13 cellular contexts compared by ENCODE assay signal in genomic region chr15:67119238-67119846, GRCh38. TPM values are rescaled to one million over a fixed set of nuclear protein-coding genes. Genes with fewer than 3 reads are reported as not detected.
DNase-seq lines count a peak whose midpoint lies in the region; ATAC-seq and TF ChIP-seq lines count a peak whose summit lies in the region.
"Had no signal": no experiment of that assay in that cellular context is flagged by ENCODE, and none has a peak within 500 bp of the region (broad histone marks: within the 10 kb centered on the region; RNA-seq: fewer than 3 reads in every experiment).

No MANE protein-coding gene starts in this region.

- no TSS peak for BruUV-seq in PC-9 (replicated peaks; lab: Mats Ljungman, UMichigan)

- TF ChIP-seq CTCF in PC-9 (conservative IDR thresholded peaks at IDR 0.05) (no peak), MM.1S (IDR thresholded peaks at IDR 0.05; ENCODE audit: low read length) (no peak)

- H3K27me3 ChIP-seq in BLaER1 treated with 17β-estradiol and CSF1 and Interleukin-3, amounts not matched to agents 10 nM and 100 nM, result no peaks in the 10 kb centered on the region
- H3K27me3 ChIP-seq in PC-9 (ENCODE audit: insufficient read depth, low read depth), result no peaks in the 10 kb centered on the region
- no peaks in the 10 kb centered on the region for H3K27me3 ChIP-seq in MM.1S (replicated peaks; ENCODE audit: insufficient read depth, low read length)
- H3K27me3 ChIP-seq: cardiac muscle cell had no signal

- peak overlapping the region; percentile 95 for H3K27ac Mint-ChIP-seq in dendritic cell treated with granulocyte-macrophage colony-stimulating factor and Interleukin-4, amounts not matched to agents 40 ng/mL and 50 ng/mL, for 4 days

- H3K4me1 Mint-ChIP-seq in dendritic cell treated with granulocyte-macrophage colony-stimulating factor and Interleukin-4, amounts not matched to agents 40 ng/mL and 50 ng/mL, for 4 days (ENCODE audit: low read depth), result peaks cover 83% of the 10 kb centered on the region

- H3K36me3 Mint-ChIP-seq in dendritic cell treated with granulocyte-macrophage colony-stimulating factor and Interleukin-4, amounts not matched to agents 40 ng/mL and 50 ng/mL, for 4 days (ENCODE audit: low read depth), result no peaks in the 10 kb centered on the region

- H3K9me3 ChIP-seq in BLaER1 treated with 17β-estradiol and CSF1 and Interleukin-3, amounts not matched to agents 10 nM and 100 nM (replicated peaks in 1 of 11), result no peaks in the 10 kb centered on the region
- H3K9me3 ChIP-seq in PC-9 (ENCODE audit: insufficient read depth, low read depth) (no peaks in the 10 kb centered on the region), MM.1S (replicated peaks; ENCODE audit: insufficient read depth, low read length) (no peaks in the 10 kb centered on the region)

- peaks cover 100% of the 10 kb centered on the region in 10 experiments for H3K4me1 ChIP-seq in BLaER1 treated with 17β-estradiol and CSF1 and Interleukin-3, amounts not matched to agents 10 nM and 100 nM
- H3K4me1 ChIP-seq in PC-9 (replicated peaks; ENCODE audit: insufficient read depth) (peaks cover 80% of the 10 kb centered on the region), MM.1S (ENCODE audit: low read length) (peaks cover 20% of the 10 kb centered on the region)

- CTCF ChIA-PET in PC-9 (lab: Charles Lee), result no interaction called here

- H3K9me3 Mint-ChIP-seq in dendritic cell treated with granulocyte-macrophage colony-stimulating factor and Interleukin-4, amounts not matched to agents 40 ng/mL and 50 ng/mL, for 4 days, result no peaks in the 10 kb centered on the region

- H3K79me2 ChIP-seq in PC-9 (ENCODE audit: low read depth) (peaks cover 100% of the 10 kb centered on the region), MM.1S (ENCODE audit: low read length) (peaks cover 22% of the 10 kb centered on the region; the same call in 1 of the 2 replicates)

- H2AFZ ChIP-seq in PC-9 (no peak overlapping the region), MM.1S (ENCODE audit: low read length) (no peak overlapping the region)

- H3K9ac ChIP-seq in BLaER1 treated with 17β-estradiol and CSF1 and Interleukin-3, amounts not matched to agents 10 nM and 100 nM, result peak overlapping the region; percentile 66 to 84 (median 75); a peak in 20 of 22 replicates
- H3K9ac ChIP-seq in MM.1S (ENCODE audit: low read length), result no peak overlapping the region
- H3K9ac ChIP-seq: KMS-11 had no signal

- H3K27ac ChIP-seq in BLaER1 treated with 17β-estradiol and CSF1 and Interleukin-3, amounts not matched to agents 10 nM and 100 nM, result peak overlapping the region; percentile 75 to 95 (median 86); a peak in 21 of 22 replicates
- H3K27ac ChIP-seq in PC-9, result peak overlapping the region; percentile 60; the same call in 1 of the 2 replicates
- no peak overlapping the region for H3K27ac ChIP-seq in MM.1S (ENCODE audit: low read length)
- H3K27ac ChIP-seq: cardiac muscle cell, KMS-11 had no signal

- peaks cover 0 to 100% (median 40%) of the 10 kb centered on the region in 11 experiments; a peak in 15 of 22 replicates for H4K20me1 ChIP-seq in BLaER1 treated with 17β-estradiol and CSF1 and Interleukin-3, amounts not matched to agents 10 nM and 100 nM
- H4K20me1 ChIP-seq in PC-9 (ENCODE audit: insufficient read depth) (no peaks in the 10 kb centered on the region; the same call in 1 of the 2 replicates), MM.1S (ENCODE audit: insufficient read depth, low read length) (no peaks in the 10 kb centered on the region)

- no peak overlapping the region for H3K4me3 Mint-ChIP-seq in dendritic cell treated with granulocyte-macrophage colony-stimulating factor and Interleukin-4, amounts not matched to agents 40 ng/mL and 50 ng/mL, for 4 days

- H3K27me3 Mint-ChIP-seq in dendritic cell treated with granulocyte-macrophage colony-stimulating factor and Interleukin-4, amounts not matched to agents 40 ng/mL and 50 ng/mL, for 4 days, result peaks cover 1% of the 10 kb centered on the region

- H3F3A ChIP-seq in PC-9 (ENCODE audit: insufficient read depth, low read depth) (peaks cover 82% of the 10 kb centered on the region), MM.1S (ENCODE audit: insufficient read depth, low read length) (no peaks in the 10 kb centered on the region)

- intact Hi-C loops in PC-9 (cut with micrococcal nuclease; ENCODE audit: unreplicated experiment) (no loop called here), posterior vena cava (cut with DNase I) (no loop called here)
- intact Hi-C loops in dendritic cell treated with granulocyte-macrophage colony-stimulating factor and Interleukin-4, amounts not matched to agents 40 ng/mL and 50 ng/mL, for 4 days (cut with micrococcal nuclease), result no loop called here

- DNase-seq in PC-9, result no peak
- DNase-seq in posterior vena cava (ENCODE audit: low spot score), result peak; percentile 47
- no peak for DNase-seq in anterior cingulate cortex (lab: John Stamatoyannopoulos, UW)
- no peak for DNase-seq in MM.1S
- no peak for DNase-seq in stimulated activated CD4-positive, alpha-beta T cell treated with anti-CD3 and anti-CD28 coated beads, Interleukin-4, amount 100 ng/mL, for 24 hours
- DNase-seq: activated CD4-positive, alpha-beta T cell treated with anti-CD3 and anti-CD28 coated beads for 48 hours; DMS53; SIG-M5 had no signal

- H3K9me2 ChIP-seq in PC-9 (ENCODE audit: insufficient read depth), result no peaks in the 10 kb centered on the region
- no peaks in the 10 kb centered on the region for H3K9me2 ChIP-seq in MM.1S (replicated peaks; ENCODE audit: insufficient read depth, low read length)

- POLR2A ChIA-PET in PC-9 (lab: Charles Lee; ENCODE audit: unreplicated experiment), result no interaction called here

- peak overlapping the region; percentile 78 to 97 (median 91) for H3K4me2 ChIP-seq in BLaER1 treated with 17β-estradiol and CSF1 and Interleukin-3, amounts not matched to agents 10 nM and 100 nM
- H3K4me2 ChIP-seq in PC-9 (no peak overlapping the region), MM.1S (ENCODE audit: low read depth, low read length) (no peak overlapping the region)
- H3K4me2 ChIP-seq: KMS-11 had no signal

- peaks cover 2 to 64% (median 27%) of the 10 kb centered on the region in 11 experiments; a peak in 20 of 22 replicates for H3K36me3 ChIP-seq in BLaER1 treated with 17β-estradiol and CSF1 and Interleukin-3, amounts not matched to agents 10 nM and 100 nM
- H3K36me3 ChIP-seq in PC-9 (ENCODE audit: low read depth) (peaks cover 17% of the 10 kb centered on the region; the same call in 1 of the 2 replicates), MM.1S (replicated peaks; ENCODE audit: insufficient read depth, low read length) (no peaks in the 10 kb centered on the region)
- H3K36me3 ChIP-seq: cardiac muscle cell had no signal

- ATAC-seq in HG02870 (IDR thresholded peaks at IDR 0.05; ENCODE audit: unreplicated experiment), result no peak

- peak overlapping the region in 2 of 10 experiments; percentile 0 to 21; a peak in 1 of 20 replicates for H3K4me3 ChIP-seq in BLaER1 treated with 17β-estradiol and CSF1 and Interleukin-3, amounts not matched to agents 10 nM and 100 nM
- H3K4me3 ChIP-seq in PC-9, result no peak overlapping the region
- no peak overlapping the region for H3K4me3 ChIP-seq in MM.1S (ENCODE audit: low read length)
- H3K4me3 ChIP-seq: cardiac muscle cell had no signal

RNA-seq across cellular contexts. Expression of gene SMAD3, which starts 53.9 kb away (rescaled TPM):
- total RNA-seq in PC-9 (2021), result 99.5 and 109 TPM in 2 replicates
- total RNA-seq in posterior vena cava, result 10 to 100 TPM; 56.3 to 62.7 TPM

Comparison
In these comparisons a context has a peak if more than half of its experiments do, and no peak if none do; other contexts are left out.
1. H3K4me2 ChIP-seq: peak in BLaER1 treated with 17β-estradiol and CSF1 and Interleukin-3, amounts not matched to agents 10 nM and 100 nM (11 of 11); none in PC-9 (single experiment) and MM.1S (single experiment).